ENCODE assay signal across 8 cellular contexts in genomic region chr12:56299853-56300643, GRCh38. TPM values are rescaled to one million over a fixed set of nuclear protein-coding genes. Genes with fewer than 3 reads are reported as not detected.
A peak's percentile ranks its signal among the peaks of the same experiment; 100 is the strongest.
DNase-seq lines count a peak whose midpoint lies in the region; ATAC-seq, FAIRE-seq and TF ChIP-seq lines count a peak whose summit lies in the region.

TSS of gene CS (minus strand) at chr12:56300330. CDS start at chr12:56300201, 129 bp downstream.

- H3K27ac ChIP-seq in pancreas = peak within 1 kb of the TSS; percentile 75 to 91 (median 88)
- H3K27ac ChIP-seq in tibial artery = peak within 1 kb of the TSS; percentile 90

- ATAC-seq in HG02759 (IDR thresholded peaks at IDR 0.05; ENCODE audit: unreplicated experiment) (peak; percentile 92), Right ventricle myocardium inferior (peak; percentile 98), pancreas (peak; percentile 96 to 99 (median 96))

- FAIRE-seq in pancreas (lab: Jason Lieb, UNC) = peak; percentile 69

- peaks cover 5 to 30% (median 14%) of the 10 kb centered on the region in 3 donors for H3K4me1 ChIP-seq in pancreas
- H3K4me1 ChIP-seq in tibial artery = peaks cover 0 to 54% (median 37%) of the 10 kb centered on the region in 4 donors

- TF ChIP-seq CTCF in GM12864 (IDR thresholded peaks at IDR 0.05; ENCODE audit: low read depth, low read length, missing control alignments) = no peak
- TF ChIP-seq CTCF in pancreas (IDR thresholded peaks at IDR 0.05) = no peak
- no peak for TF ChIP-seq CTCF in tibial artery (IDR thresholded peaks at IDR 0.05)

- DNase-seq in GM12864 (ENCODE audit: low read depth) = peak; percentile 94
- DNase-seq in NCI-H1417 (lab: John Stamatoyannopoulos, UW) = peak; percentile 99 to 100 (median 99)
- peak; percentile 97 for DNase-seq in SW 1271 (lab: John Stamatoyannopoulos, UW)
- DNase-seq in activated naive CD8-positive, alpha-beta T cell treated with anti-CD3 and anti-CD28 coated beads, Interleukin-2, amount 50 U/mL, for 16 hours (ENCODE audit: low read depth, low spot score) = peak; percentile 98
- peak; percentile 100 for DNase-seq in Right ventricle myocardium inferior (ENCODE audit: missing footprints)
- DNase-seq in pancreas = peak; percentile 97 to 99 (median 99)
- DNase-seq in tibial artery = peak; percentile 99

- no peaks in the 10 kb centered on the region for H3K9me3 ChIP-seq in pancreas
- H3K9me3 ChIP-seq in tibial artery = no peaks in the 10 kb centered on the region

- H3K36me3 ChIP-seq in pancreas = no peaks in the 10 kb centered on the region
- H3K36me3 ChIP-seq in tibial artery = peaks cover 0 to 9% (median 0%) of the 10 kb centered on the region in 3 donors

- 0% methylated on average over 61 to 63 of the region's 63 CpGs for WGBS in pancreas, 2 donors

- intact Hi-C loops in Right ventricle myocardium inferior (cut with DNase I) (loop anchor here (1.0 to 2.0 kb wide), 4 partner anchors 16 to 181 kb away; partner anchors contain the start of genes COQ10A, NABP2 and ZC3H10), pancreas (cut with DNase I) (no loop called here), tibial artery (cut with DNase I; ENCODE audit: low total_unique reads) (loop anchor here (2.0 kb wide), 1 partner anchor 75 kb away; the partner anchor contains the start of gene NABP2)

- peak within 1 kb of the TSS; percentile 85 for H3K4me3 ChIP-seq in GM12864 (ENCODE audit: low read depth, low read length)
- H3K4me3 ChIP-seq in pancreas = peak within 1 kb of the TSS; percentile 53 to 98 (median 74)
- H3K4me3 ChIP-seq in tibial artery = peak within 1 kb of the TSS; percentile 79 to 93

- no peaks in the 10 kb centered on the region for H3K27me3 ChIP-seq in pancreas
- no peaks in the 10 kb centered on the region for H3K27me3 ChIP-seq in tibial artery

RNA-seq across cellular contexts. Expression of gene CS, which starts in this region (rescaled TPM):
- total RNA-seq in Right ventricle myocardium inferior (799 TPM), pancreas (100 to 1,000 TPM in 2 of 6 donors, 10 to 100 TPM in 4; 80.0 to 120 (median 97.2) TPM)
- polyA plus RNA-seq in pancreas = 10 to 100 TPM; 32.0 to 45.4 TPM

Comparison
In these comparisons a context has a peak if more than half of its experiments do, and no peak if none do; other contexts are left out.
1. Peak in every context shown above with its lines: DNase-seq, ATAC-seq, H3K4me3 ChIP-seq and H3K27ac ChIP-seq.
2. intact Hi-C loops: an anchor here in Right ventricle myocardium inferior (1.0 to 2.0 kb wide) and tibial artery (2.0 kb wide); none called in pancreas.